14 cellular contexts compared by ENCODE assay signal in genomic region chr1:240687820-240688219, GRCh38.
DNase-seq lines count a peak whose midpoint lies in the region; ATAC-seq and TF ChIP-seq lines count a peak whose summit lies in the region.
"Had no signal": no experiment of that assay in that cellular context is flagged by ENCODE, and none has a peak within 500 bp of the region (broad histone marks: within the 10 kb centered on the region; RNA-seq: fewer than 3 reads in every experiment).

No MANE protein-coding gene starts in this region.

- peak; percentile 91 for ATAC-seq in GM18519 (IDR thresholded peaks at IDR 0.05; ENCODE audit: low FRiP score, unreplicated experiment)
- ATAC-seq in HG03354 (IDR thresholded peaks at IDR 0.05; ENCODE audit: poor library complexity, severe bottlenecking, unreplicated experiment) = peak; percentile 85
- ATAC-seq in activated CD8-positive, alpha-beta T cell treated with anti-CD3 and anti-CD28 coated beads for 36 hours = no peak
- ATAC-seq in GM19455 (IDR thresholded peaks at IDR 0.05; ENCODE audit: unreplicated experiment) = no peak
- ATAC-seq: heart right ventricle, left ventricle myocardium superior had no signal

- CTCF ChIA-PET in activated CD8-positive, alpha-beta T cell treated with anti-CD3 and anti-CD28 coated beads for 36 hours (lab: Charles Lee) = no interaction called here
- CTCF ChIA-PET in HEK293T (lab: Yijun Ruan, JAX) = interaction anchor here (0.9 kb wide), 1 partner anchor 497 kb away, joined by 3 read pairs; no protein-coding TSS in a partner anchor

- H3K9me3 Mint-ChIP-seq in activated CD8-positive, alpha-beta T cell treated with anti-CD3 and anti-CD28 coated beads for 36 hours = no peaks in the 10 kb centered on the region

- H3K27ac Mint-ChIP-seq in activated CD8-positive, alpha-beta T cell treated with anti-CD3 and anti-CD28 coated beads for 36 hours = peak overlapping the region; percentile 42

- TF ChIP-seq CTCF in C4-2B (conservative IDR thresholded peaks at IDR 0.05) = no peak
- TF ChIP-seq CTCF in activated CD8-positive, alpha-beta T cell treated with anti-CD3 and anti-CD28 coated beads for 36 hours (IDR thresholded peaks at IDR 0.05) = no peak
- TF ChIP-seq CTCF in GM13977 (IDR thresholded peaks at IDR 0.05; ENCODE audit: extremely low read depth, insufficient read depth, missing control alignments) = no peak

- intact Hi-C loops in activated CD8-positive, alpha-beta T cell treated with anti-CD3 and anti-CD28 coated beads for 36 hours (cut with micrococcal nuclease) = no loop called here

- peaks cover 5% of the 10 kb centered on the region for H3K4me1 Mint-ChIP-seq in activated CD8-positive, alpha-beta T cell treated with anti-CD3 and anti-CD28 coated beads for 36 hours (ENCODE audit: low read depth)

- peak overlapping the region; percentile 56 for H3K27ac ChIP-seq in C4-2B
- H3K27ac ChIP-seq: heart right ventricle had no signal

- in situ Hi-C loops in GM13977 (cut with MboI; ENCODE audit: low pct_unique_long_range_greater_than_20kb, low sequenced_read_pairs, unreplicated experiment) = no loop called here

- no peaks in the 10 kb centered on the region for H3K36me3 Mint-ChIP-seq in activated CD8-positive, alpha-beta T cell treated with anti-CD3 and anti-CD28 coated beads for 36 hours (ENCODE audit: low read depth)

- POLR2A ChIA-PET in activated CD8-positive, alpha-beta T cell treated with anti-CD3 and anti-CD28 coated beads for 36 hours (lab: Charles Lee) = no interaction called here
- POLR2A ChIA-PET in HEK293T (lab: Yijun Ruan, JAX) = no interaction called here

- H3K4me3 Mint-ChIP-seq in activated CD8-positive, alpha-beta T cell treated with anti-CD3 and anti-CD28 coated beads for 36 hours = no peak overlapping the region

- DNase-seq in activated CD8-positive, alpha-beta T cell treated with anti-CD3 and anti-CD28 coated beads for 36 hours = peak; percentile 15
- DNase-seq in mesenteric fat pad (ENCODE audit: low spot score) (no peak), HEK293T (ENCODE audit: extremely low spot score) (no peak), GM13977 (ENCODE audit: low spot score) (no peak)
- DNase-seq: activated CD8-positive, alpha-beta memory T cell treated with anti-CD3 and anti-CD28 coated beads, Interleukin-2, amount 50 U/mL, for 4 hours; GDM1; heart right ventricle; left ventricle myocardium superior; NCI-H1417 treated with DMSO at 0.1 percent for 48 hours; NK-92 treated with Interleukin-12 subunit alpha and Interleukin-12 subunit beta, amount 100 ng/mL, for 24 hours had no signal

- no peaks in the 10 kb centered on the region for H3K27me3 Mint-ChIP-seq in activated CD8-positive, alpha-beta T cell treated with anti-CD3 and anti-CD28 coated beads for 36 hours

TF ChIP-seq in HEK293T, 16 proteins besides CTCF, POLR2A, EP300 and RAD21:
- TF ChIP-seq BHLHE40 (IDR thresholded peaks at IDR 0.05; ENCODE audit: borderline replicate concordance) (no peak), ELF4 (IDR thresholded peaks at IDR 0.05) (no peak), CTBP1 (IDR thresholded peaks at IDR 0.05; ENCODE audit: borderline replicate concordance) (no peak), ARNT (IDR thresholded peaks at IDR 0.05) (no peak), ZNF384 (IDR thresholded peaks at IDR 0.05) (no peak), FOXM1 (IDR thresholded peaks at IDR 0.05; ENCODE audit: borderline replicate concordance) (no peak), PKNOX1 (IDR thresholded peaks at IDR 0.05) (no peak), SP1 (IDR thresholded peaks at IDR 0.05) (no peak)

Comparison
In these comparisons a context has a peak if more than half of its experiments do, and no peak if none do; other contexts are left out.
1. ATAC-seq: peak in GM18519 (single experiment) and HG03354 (single experiment); none in activated CD8-positive, alpha-beta T cell treated with anti-CD3 and anti-CD28 coated beads for 36 hours (single experiment) and GM19455 (single experiment).